13 cellular contexts compared by ENCODE assay signal in the genomic region with DNA sequence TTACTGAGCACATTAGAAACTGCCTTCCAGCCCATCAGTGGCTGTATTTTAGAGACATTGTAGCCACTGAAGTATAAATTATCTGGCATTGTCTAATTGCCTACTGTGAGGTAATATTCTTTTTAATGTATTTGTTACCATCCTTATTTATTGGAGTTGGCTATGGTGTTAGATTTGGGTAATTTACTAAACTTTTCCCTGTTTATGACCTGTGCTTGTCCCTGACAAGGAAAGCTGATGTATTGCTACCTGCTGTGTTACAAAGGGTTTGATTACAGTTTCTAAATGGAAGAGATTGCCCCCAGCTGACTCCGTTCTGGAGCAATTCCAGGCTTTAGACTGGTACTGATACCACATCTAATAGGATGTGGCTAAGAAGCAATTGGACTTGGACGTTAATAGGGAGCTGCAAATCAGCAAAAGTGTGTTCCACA. TPM values are rescaled to one million over a fixed set of nuclear protein-coding genes. Genes with fewer than 3 reads are reported as not detected.
DNase-seq lines count a peak whose midpoint lies in the region; ATAC-seq, FAIRE-seq and TF ChIP-seq lines count a peak whose summit lies in the region.
"Had no signal": no experiment of that assay in that cellular context is flagged by ENCODE, and none has a peak within 500 bp of the region (broad histone marks: within the 10 kb centered on the region; RNA-seq: fewer than 3 reads in every experiment).

No MANE protein-coding gene starts in this region.

- H3K36me3 ChIP-seq in adrenal gland (replicated peaks in 1 of 2) (peaks cover 0 to 29% of the 10 kb centered on the region in 2 donors), pancreas (peaks cover 0 to 21% (median 4%) of the 10 kb centered on the region in 3 donors)

- no peak for FAIRE-seq in pancreas (lab: Jason Lieb, UNC)
- FAIRE-seq: frontal cortex, G401.6 had no signal

- H3K27ac ChIP-seq in adrenal gland = peak overlapping the region; percentile 74 to 89 (median 80)
- peak overlapping the region; percentile 47 to 93 (median 82) for H3K27ac ChIP-seq in pancreas

- no peak for TF ChIP-seq POLR2A in adrenal gland (IDR thresholded peaks at IDR 0.05)

- H3K9me3 ChIP-seq in adrenal gland (replicated peaks in 1 of 3) = no peaks in the 10 kb centered on the region
- no peaks in the 10 kb centered on the region for H3K9me3 ChIP-seq in pancreas

- no peaks in the 10 kb centered on the region for H3K27me3 ChIP-seq in adrenal gland
- H3K27me3 ChIP-seq in pancreas = no peaks in the 10 kb centered on the region

- H3K4me3 ChIP-seq in adrenal gland = no peak overlapping the region
- H3K4me3 ChIP-seq in pancreas = no peak overlapping the region

- peak; percentile 67 for DNase-seq in COR-L47 (lab: John Stamatoyannopoulos, UW)
- peak; percentile 1 to 93 (median 70) for DNase-seq in NCI-H1417 (lab: John Stamatoyannopoulos, UW)
- DNase-seq in adrenal gland = peak in 1 of 7 donors; percentile 10
- no peak for DNase-seq in pancreas
- DNase-seq in AML-193 (lab: John Stamatoyannopoulos, UW) = no peak
- no peak for DNase-seq in islet precursor cell
- DNase-seq in stimulated activated CD4-positive, alpha-beta T cell treated with anti-CD3 and anti-CD28 coated beads, Interleukin-2, amount 100 ng/mL, for 24 hours = no peak
- DNase-seq: activated T-cell treated with anti-CD3 and anti-CD28 coated beads, Interleukin-2, amount 50 U/mL, for 4 hours; mesenchymal stem cell; T-helper 9 cell had no signal

- H3K4me1 ChIP-seq in adrenal gland (replicated peaks in 1 of 2) = peaks cover 20 to 75% of the 10 kb centered on the region in 2 donors
- peaks cover 59 to 83% (median 74%) of the 10 kb centered on the region in 3 donors for H3K4me1 ChIP-seq in pancreas

- WGBS in adrenal gland, 4 donors = 40 to 54% (median 47%) methylated on average over 2 of the region's 2 CpGs
- 12 to 15% methylated on average over 2 of the region's 2 CpGs for WGBS in pancreas, 2 donors

- ATAC-seq in pancreas = peak; percentile 8 to 26 (median 18)
- ATAC-seq: activated T-cell treated with anti-CD3 and anti-CD28 coated beads, Interleukin-2, amount 50 U/mL, for 4 hours; sciatic nerve had no signal

- intact Hi-C loops in adrenal gland (cut with DNase I) (loop anchor here in 1 of 2 donors (10.0 kb wide), 1 partner anchor 104 kb away; no protein-coding TSS in a partner anchor), pancreas (cut with DNase I) (loop anchor here in 1 of 3 donors (10.0 kb wide), 1 partner anchor 96 kb away; no protein-coding TSS in a partner anchor)

- TF ChIP-seq CTCF in adrenal gland (IDR thresholded peaks at IDR 0.05) (no peak), pancreas (IDR thresholded peaks at IDR 0.05) (no peak)

RNA-seq across cellular contexts. Expression of a gene that starts 12.3 kb away (rescaled TPM):
- 10 to 100 TPM; 26.6 to 57.4 (median 36.7) TPM for total RNA-seq in adrenal gland
- 100 to 1,000 TPM in 1 of 3 donors, 10 to 100 TPM in 1, 1 to 10 TPM in 1; 9.7 to 101 (median 10.1) TPM for polyA plus RNA-seq in adrenal gland
- total RNA-seq in pancreas = 10 to 100 TPM; 11.7 to 26.0 (median 16.9) TPM
- 10 to 100 TPM in 1 of 2 donors, 1 to 10 TPM in 1; 5.4 to 10.5 TPM for polyA plus RNA-seq in pancreas

RNA-seq across cellular contexts. Expression of a gene that starts 12.5 kb away (rescaled TPM):
- total RNA-seq in adrenal gland (100 to 1,000 TPM in 7 of 8 donors, 10 to 100 TPM in 1; 69.1 to 170 (median 139) TPM), pancreas (10 to 100 TPM; 52.4 to 92.6 (median 68.0) TPM)
- polyA plus RNA-seq in adrenal gland (100 to 1,000 TPM; 102 to 186 (median 128) TPM), pancreas (100 to 1,000 TPM in 1 of 2 donors, 10 to 100 TPM in 1; 92.0 to 153 TPM)

RNA-seq across cellular contexts. Expression of a gene that starts 45.4 kb away (rescaled TPM):
- total RNA-seq in adrenal gland = 100 to 1,000 TPM; 211 to 711 (median 386) TPM
- polyA plus RNA-seq in adrenal gland = 100 to 1,000 TPM; 109 to 149 (median 123) TPM
- total RNA-seq in pancreas = 1,000 to 10,000 TPM in 1 of 6 donors, 100 to 1,000 TPM in 3, 10 to 100 TPM in 2; 61.6 to 1,144 (median 191) TPM
- 100 to 1,000 TPM; 228 to 795 TPM for polyA plus RNA-seq in pancreas

Comparison
In these comparisons a context has a peak if more than half of its experiments do, and no peak if none do; other contexts are left out.
1. DNase-seq: peak in COR-L47 (single experiment) and NCI-H1417 (3 of 3); none in pancreas (0 of 6), AML-193 (0 of 2), islet precursor cell (single experiment) and stimulated activated CD4-positive, alpha-beta T cell treated with anti-CD3 and anti-CD28 coated beads, Interleukin-2, amount 100 ng/mL, for 24 hours (0 of 2).